Comparison of ENCODE assay signal across 17 cellular contexts in the genomic region with DNA sequence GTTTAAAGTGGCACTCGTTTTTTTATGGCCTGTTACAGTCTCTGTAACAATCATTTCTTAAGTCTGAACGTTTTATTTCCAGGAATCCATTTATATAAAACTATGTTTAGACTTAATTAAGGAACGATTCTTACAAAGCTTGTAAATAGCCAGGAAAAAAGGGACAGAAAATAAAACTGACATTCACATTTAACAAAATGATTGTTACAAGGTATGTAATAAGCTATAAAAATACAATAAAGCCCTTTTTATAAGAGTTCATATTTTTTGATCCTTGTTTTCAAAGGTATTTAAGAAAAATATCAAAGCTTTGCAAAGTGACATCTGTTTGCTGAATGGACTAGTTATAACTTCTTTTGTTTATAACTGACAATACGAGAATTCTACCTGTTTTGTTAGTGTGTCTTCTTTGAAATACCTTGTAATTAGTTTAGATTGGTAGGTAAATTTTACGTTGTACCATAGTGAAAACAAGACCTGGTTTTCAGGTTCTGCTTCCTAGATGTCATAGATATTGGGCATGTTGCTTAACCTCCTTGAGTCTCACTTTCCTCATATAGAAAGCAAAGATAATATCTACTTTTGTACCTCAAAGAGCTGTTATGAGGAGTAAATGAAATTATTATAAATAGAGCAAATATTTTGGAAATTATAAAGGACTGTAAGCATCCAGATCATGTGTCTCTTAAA.
"Had no signal": no experiment of that assay in that cellular context is flagged by ENCODE, and none has a peak within 500 bp of the region (broad histone marks: within the 10 kb centered on the region; RNA-seq: fewer than 3 reads in every experiment).

No MANE protein-coding gene starts in this region.

- H3K27me3 ChIP-seq: body of pancreas, gastroesophageal sphincter, heart left ventricle, right atrium auricular region, upper lobe of left lung had no signal

- H3K4me1 ChIP-seq: body of pancreas, prostate gland had no signal

- DNase-seq: activated CD4-positive, alpha-beta T cell treated with anti-CD3 and anti-CD28 coated beads, Interleukin-2, amount 50 U/mL, for 48 hours; activated naive CD8-positive, alpha-beta T cell treated with anti-CD3 and anti-CD28 coated beads, Interleukin-2, amount 10 ng/mL, durations not matched to agents 7 days and 5 days; body of pancreas; central memory CD4-positive, alpha-beta T cell; endodermal cell; erythroblast; heart left ventricle; mesenchymal stem cell; mucosa of descending colon; naive B cell; stimulated activated CD4-positive, alpha-beta T cell treated with anti-CD3 and anti-CD28 coated beads, Interleukin-2, amount 100 ng/mL, for 48 hours; stimulated activated naive CD8-positive, alpha-beta T cell treated with anti-CD3 and anti-CD28 coated beads, Interleukin-15, amount 100 ng/mL, for 72 hours had no signal

- H3K4me3 ChIP-seq: body of pancreas, gastroesophageal sphincter, heart left ventricle, mucosa of descending colon, prostate gland, right atrium auricular region, upper lobe of left lung had no signal

- H3K9me3 ChIP-seq: body of pancreas, gastroesophageal sphincter, heart left ventricle, mucosa of descending colon, prostate gland, right atrium auricular region, upper lobe of left lung had no signal

- ATAC-seq: body of pancreas, gastroesophageal sphincter, heart left ventricle, mucosa of descending colon, WTC11 had no signal

- H3K36me3 ChIP-seq: prostate gland, upper lobe of left lung had no signal

- H3K27ac ChIP-seq: body of pancreas, gastroesophageal sphincter, heart left ventricle, right atrium auricular region, upper lobe of left lung had no signal
